8 cellular contexts compared by ENCODE assay signal in the genomic region with DNA sequence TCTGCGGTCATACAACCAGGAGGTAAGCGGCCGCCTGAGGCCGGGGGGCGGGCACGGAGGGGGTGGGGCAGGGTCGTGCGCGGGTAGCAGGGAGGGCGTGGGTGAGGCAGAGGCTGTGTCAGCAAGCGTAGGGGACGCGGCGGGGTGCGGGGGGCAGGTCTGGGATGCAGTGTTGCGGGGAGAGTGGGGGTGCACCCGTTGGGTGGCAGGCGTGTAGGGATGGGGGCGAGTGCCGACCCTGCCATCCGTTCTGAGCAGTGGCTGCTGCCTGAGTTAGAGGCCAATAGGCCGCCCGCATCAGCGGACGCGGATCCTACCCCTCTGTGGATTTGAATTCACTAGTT. TPM values are rescaled to one million over a fixed set of nuclear protein-coding genes. Genes with fewer than 3 reads are reported as not detected.
A peak's percentile ranks its signal among the peaks of the same experiment; 100 is the strongest.
DNase-seq lines count a peak whose midpoint lies in the region; ATAC-seq and TF ChIP-seq lines count a peak whose summit lies in the region.

No MANE protein-coding gene starts in this region.

- no peaks in the 10 kb centered on the region for H3K4me1 ChIP-seq in foreskin keratinocyte

- H3K4me3 ChIP-seq in retinal pigment epithelial cell (ENCODE audit: low read length): peak overlapping the region; percentile 92

- H3K4me3 Mint-ChIP-seq in T-cell: peak overlapping the region; percentile 85 to 99 (median 96)

- no peaks in the 10 kb centered on the region for H3K9me3 Mint-ChIP-seq in T-cell

- POLR2A ChIA-PET in T-cell (lab: Charles Lee): interaction anchor here (0.5 to 0.7 kb wide), 3 partner anchors 28 to 236 kb away, joined by 3 to 13 read pairs (median 3); a partner anchor contains a TSS

- ATAC-seq in GM21360 (IDR thresholded peaks at IDR 0.05; ENCODE audit: unreplicated experiment): peak; percentile 2
- ATAC-seq in T-cell (replicated peaks in 1 of 4): peak; percentile 1 to 9 (median 3)
- no peak for ATAC-seq in foreskin keratinocyte

- peak overlapping the region; percentile 86 to 98 for H3K27ac Mint-ChIP-seq in T-cell

- DNase-seq in T-cell: no peak
- DNase-seq in foreskin keratinocyte: no peak
- DNase-seq in retinal pigment epithelial cell (ENCODE audit: low read depth): no peak
- DNase-seq in NCI-H2029 treated with DMSO at 0.1 percent for 48 hours (lab: John Stamatoyannopoulos, UW): no peak
- no peak for DNase-seq in NCI-H524 (lab: John Stamatoyannopoulos, UW)
- no peak for DNase-seq in HuH-7 (ENCODE audit: low spot score)
- DNase-seq in Ammon's horn (ENCODE audit: low spot score): no peak

- no peak for TF ChIP-seq CTCF in foreskin keratinocyte (conservative IDR thresholded peaks at IDR 0.05)
- no peak for TF ChIP-seq CTCF in retinal pigment epithelial cell (conservative IDR thresholded peaks at IDR 0.05; ENCODE audit: low read depth, low read length)

- peaks cover 33 to 54% (median 48%) of the 10 kb centered on the region in 3 donors for H3K4me1 Mint-ChIP-seq in T-cell

- peaks cover 21% of the 10 kb centered on the region for H3K36me3 Mint-ChIP-seq in T-cell

- CTCF ChIA-PET in T-cell (lab: Charles Lee): no interaction called here

- peak overlapping the region; percentile 80 for H3K27ac ChIP-seq in foreskin keratinocyte

- no peaks in the 10 kb centered on the region for H3K27me3 Mint-ChIP-seq in T-cell

- no peaks in the 10 kb centered on the region for H3K27me3 ChIP-seq in foreskin keratinocyte

RNA-seq across cellular contexts. Expression of a gene that starts 1.4 kb away (rescaled TPM):
- total RNA-seq in T-cell (100 to 1,000 TPM in 4 of 5 donors, 10 to 100 TPM in 1; 87.4 to 151 (median 117) TPM), foreskin keratinocyte (143 and 159 TPM in 2 replicates)
- polyA plus RNA-seq in foreskin keratinocyte: 113 and 121 TPM in 2 replicates

RNA-seq across cellular contexts. Expression of a gene that starts 1.7 kb away (rescaled TPM):
- total RNA-seq in T-cell: 100 to 1,000 TPM in 3 of 5 donors, 10 to 100 TPM in 2; 68.4 to 106 (median 102) TPM
- total RNA-seq in foreskin keratinocyte: 16.9 and 20.8 TPM in 2 replicates
- 23.1 and 25.0 TPM in 2 replicates for polyA plus RNA-seq in foreskin keratinocyte

RNA-seq across cellular contexts. Expression of a gene that starts 16.0 kb away (rescaled TPM):
- total RNA-seq in T-cell: not detected
- not detected in 2 replicates for total RNA-seq in foreskin keratinocyte
- not detected in 2 replicates for polyA plus RNA-seq in foreskin keratinocyte

RNA-seq across cellular contexts. Expression of a gene that starts 27.3 kb away (rescaled TPM):
- total RNA-seq in T-cell (10 to 100 TPM; 22.0 to 33.0 (median 26.3) TPM), foreskin keratinocyte (8.0 and 8.1 TPM in 2 replicates)
- polyA plus RNA-seq in foreskin keratinocyte: 9.5 and 11.4 TPM in 2 replicates

RNA-seq across cellular contexts. Expression of a gene that starts 27.9 kb away (rescaled TPM):
- total RNA-seq in T-cell (100 to 1,000 TPM in 4 of 5 donors, 10 to 100 TPM in 1; 74.0 to 115 (median 108) TPM), foreskin keratinocyte (163 and 185 TPM in 2 replicates)
- polyA plus RNA-seq in foreskin keratinocyte: 182 and 190 TPM in 2 replicates
